Comparison of ENCODE assay signal across 27 cellular contexts in the genomic region with DNA sequence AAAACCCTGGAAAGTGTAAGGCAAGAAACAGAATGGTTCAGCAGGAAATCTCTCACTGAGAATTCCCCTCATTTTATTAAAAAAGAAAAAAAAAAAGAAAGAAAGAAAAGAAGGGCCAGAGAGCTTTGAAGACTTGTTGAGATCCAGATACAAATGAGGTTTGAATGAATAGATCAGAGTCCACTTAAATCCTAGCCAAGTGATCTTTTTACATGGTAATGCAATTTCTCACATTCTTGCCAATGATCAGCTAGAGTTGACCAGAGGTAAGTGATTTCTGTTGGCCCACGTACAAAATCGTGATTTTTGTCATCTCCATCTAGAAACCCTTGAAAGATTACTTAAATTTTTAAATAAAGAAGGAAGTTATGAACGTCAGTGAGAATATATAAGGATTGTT.
"Had no signal": no experiment of that assay in that cellular context is flagged by ENCODE, and none has a peak within 500 bp of the region (broad histone marks: within the 10 kb centered on the region; RNA-seq: fewer than 3 reads in every experiment).

No MANE protein-coding gene starts in this region.

- H3K36me3 Mint-ChIP-seq: stimulated activated effector memory CD8-positive, alpha-beta T cell treated with anti-CD3 and anti-CD28 coated beads, Interleukin-12 subunit alpha, Interleukin-12 subunit beta, amount 100 ng/mL, for 72 hours; stimulated activated memory B cell treated with anti-CD40 and anti-IgM and Interleukin-4, amounts not matched to agents 10 μg/mL and 1 μg/mL and 100 μg/mL, for 72 hours; stimulated activated naive B cell treated with anti-CD40 and anti-IgM and Interleukin-4, amounts not matched to agents 10 μg/mL and 1 μg/mL and 100 μg/mL, for 72 hours; type B pancreatic cell had no signal

- H3K9me3 ChIP-seq: suprapubic skin, testis, thoracic aorta, thyroid gland, tibial artery, tibial nerve, transverse colon, upper lobe of left lung, upper lobe of right lung, uterus, vagina had no signal

- H3K27ac ChIP-seq: stomach, suprapubic skin, testis, thoracic aorta, thyroid gland, tibial artery, tibial nerve, transverse colon, upper lobe of left lung, upper lobe of right lung, uterus, vagina had no signal

- H3K4me3 ChIP-seq: stomach, suprapubic skin, testis, thoracic aorta, thyroid gland, tibial artery, tibial nerve, transverse colon, upper lobe of left lung, upper lobe of right lung, uterus, vagina had no signal

- DNase-seq: stimulated activated CD4-positive, alpha-beta T cell treated with anti-CD3 and anti-CD28 coated beads, Interleukin-2, amount 100 ng/mL, for 48 hours; stimulated activated CD4-positive, alpha-beta T cell treated with anti-CD3 and anti-CD28 coated beads, Interleukin-4, amount 100 ng/mL, for 1 hour; stimulated activated CD4-positive, alpha-beta T cell treated with anti-CD3 and anti-CD28 coated beads, Interleukin-4, amount 100 ng/mL, for 24 hours; stimulated activated CD4-positive, alpha-beta T cell treated with anti-CD3 and anti-CD28 coated beads, Interleukin-4, amount 100 ng/mL, for 4 hours; stimulated activated CD8-positive, alpha-beta memory T cell treated with anti-CD3 and anti-CD28 coated beads, Interleukin-4, amount 100 ng/mL, for 48 hours; stimulated activated naive B cell treated with anti-CD40 and anti-IgM and Interleukin-4, amounts not matched to agents 10 μg/mL and 1 μg/mL and 100 μg/mL, for 72 hours; stimulated activated naive CD4-positive, alpha-beta T cell; stimulated activated naive CD4-positive, alpha-beta T cell treated with Interleukin-2 at 50 U/mL for 16 hours; stimulated activated naive CD8-positive, alpha-beta T cell treated with anti-CD3 and anti-CD28 coated beads, Interleukin-15, amount 100 ng/mL, for 72 hours; stimulated activated naive CD8-positive, alpha-beta T cell treated with anti-CD3 and anti-CD28 coated beads, Interleukin-15, Interleukin-2, amounts not matched to agents 100 U/mL and 50 U/mL, for 24 hours; stomach; substantia nigra; testis; thyroid gland; tibial artery; transverse colon; upper lobe of left lung; upper lobe of right lung; uterus had no signal

- H3K4me1 Mint-ChIP-seq: stimulated activated effector memory CD8-positive, alpha-beta T cell treated with anti-CD3 and anti-CD28 coated beads, Interleukin-12 subunit alpha, Interleukin-12 subunit beta, amount 100 ng/mL, for 72 hours; stimulated activated memory B cell treated with anti-CD40 and anti-IgM and Interleukin-4, amounts not matched to agents 10 μg/mL and 1 μg/mL and 100 μg/mL, for 72 hours; stimulated activated naive B cell treated with anti-CD40 and anti-IgM and Interleukin-4, amounts not matched to agents 10 μg/mL and 1 μg/mL and 100 μg/mL, for 72 hours; stimulated activated naive CD8-positive, alpha-beta T cell treated with anti-CD3 and anti-CD28 coated beads, Interleukin-15, amount 100 ng/mL, for 72 hours had no signal

- H3K36me3 ChIP-seq: stomach, suprapubic skin, thoracic aorta, thyroid gland, tibial artery, tibial nerve, transverse colon, upper lobe of left lung, upper lobe of right lung, uterus, vagina had no signal

- H3K4me1 ChIP-seq: stomach, suprapubic skin, thyroid gland, tibial nerve, transverse colon, upper lobe of left lung, upper lobe of right lung, uterus, vagina had no signal

- H3K4me3 Mint-ChIP-seq: stimulated activated effector memory CD8-positive, alpha-beta T cell treated with anti-CD3 and anti-CD28 coated beads, Interleukin-12 subunit alpha, Interleukin-12 subunit beta, amount 100 ng/mL, for 72 hours; stimulated activated memory B cell treated with anti-CD40 and anti-IgM and Interleukin-4, amounts not matched to agents 10 μg/mL and 1 μg/mL and 100 μg/mL, for 72 hours; stimulated activated naive B cell treated with anti-CD40 and anti-IgM and Interleukin-4, amounts not matched to agents 10 μg/mL and 1 μg/mL and 100 μg/mL, for 72 hours; stimulated activated naive CD8-positive, alpha-beta T cell treated with anti-CD3 and anti-CD28 coated beads, Interleukin-15, amount 100 ng/mL, for 72 hours; stimulated activated naive CD8-positive, alpha-beta T cell treated with anti-CD3 and anti-CD28 coated beads, Interleukin-15, Interleukin-2, amounts not matched to agents 100 ng/mL and 50 ng/mL, for 24 hours; type B pancreatic cell had no signal

- H3K9me3 Mint-ChIP-seq: stimulated activated memory B cell treated with anti-CD40 and anti-IgM and Interleukin-4, amounts not matched to agents 10 μg/mL and 1 μg/mL and 100 μg/mL, for 72 hours; stimulated activated naive B cell treated with anti-CD40 and anti-IgM and Interleukin-4, amounts not matched to agents 10 μg/mL and 1 μg/mL and 100 μg/mL, for 72 hours; stimulated activated naive CD8-positive, alpha-beta T cell treated with anti-CD3 and anti-CD28 coated beads, Interleukin-15, amount 100 ng/mL, for 72 hours; stimulated activated naive CD8-positive, alpha-beta T cell treated with anti-CD3 and anti-CD28 coated beads, Interleukin-15, Interleukin-2, amounts not matched to agents 100 ng/mL and 50 ng/mL, for 24 hours; type B pancreatic cell had no signal

- H3K27me3 Mint-ChIP-seq: stimulated activated memory B cell treated with anti-CD40 and anti-IgM and Interleukin-4, amounts not matched to agents 10 μg/mL and 1 μg/mL and 100 μg/mL, for 72 hours; stimulated activated naive CD8-positive, alpha-beta T cell treated with anti-CD3 and anti-CD28 coated beads, Interleukin-15, Interleukin-2, amounts not matched to agents 100 ng/mL and 50 ng/mL, for 24 hours; type B pancreatic cell had no signal

- H3K27ac Mint-ChIP-seq: stimulated activated effector memory CD8-positive, alpha-beta T cell treated with anti-CD3 and anti-CD28 coated beads, Interleukin-12 subunit alpha, Interleukin-12 subunit beta, amount 100 ng/mL, for 72 hours; stimulated activated memory B cell treated with anti-CD40 and anti-IgM and Interleukin-4, amounts not matched to agents 10 μg/mL and 1 μg/mL and 100 μg/mL, for 72 hours; stimulated activated naive B cell treated with anti-CD40 and anti-IgM and Interleukin-4, amounts not matched to agents 10 μg/mL and 1 μg/mL and 100 μg/mL, for 72 hours; stimulated activated naive CD8-positive, alpha-beta T cell treated with anti-CD3 and anti-CD28 coated beads, Interleukin-15, Interleukin-2, amounts not matched to agents 100 ng/mL and 50 ng/mL, for 24 hours; type B pancreatic cell had no signal

- ATAC-seq: stimulated activated effector memory CD8-positive, alpha-beta T cell treated with anti-CD3 and anti-CD28 coated beads, Interleukin-12 subunit alpha, Interleukin-12 subunit beta, amount 100 ng/mL, for 72 hours; stimulated activated memory B cell treated with anti-CD40 and anti-IgM and Interleukin-4, amounts not matched to agents 10 μg/mL and 1 μg/mL and 100 μg/mL, for 72 hours; stimulated activated naive B cell treated with anti-CD40 and anti-IgM and Interleukin-4, amounts not matched to agents 10 μg/mL and 1 μg/mL and 100 μg/mL, for 72 hours; stimulated activated naive CD8-positive, alpha-beta T cell treated with anti-CD3 and anti-CD28 coated beads, Interleukin-15, amount 100 ng/mL, for 72 hours; stimulated activated naive CD8-positive, alpha-beta T cell treated with anti-CD3 and anti-CD28 coated beads, Interleukin-15, Interleukin-2, amounts not matched to agents 100 U/mL and 50 U/mL, for 24 hours; upper lobe of right lung had no signal

- H3K27me3 ChIP-seq: suprapubic skin, testis, thyroid gland, tibial artery, tibial nerve, transverse colon, upper lobe of left lung, upper lobe of right lung, uterus, vagina had no signal
